1 cellular context compared by ENCODE assay signal in genomic region chr10:42637648-42638052, GRCh38.
TF ChIP-seq lines count a peak whose summit lies in the region.

No MANE protein-coding gene starts in this region.

TF ChIP-seq in K562, 482 proteins besides CTCF, POLR2A, EP300 and RAD21 (continued from another document and continues in another):
- TF ChIP-seq PPARD (CRISPR knock-in tag; IDR thresholded peaks at IDR 0.05) (no peak), ZNF354B (CRISPR knock-in tag; IDR thresholded peaks at IDR 0.05) (no peak), ZBTB9 (CRISPR knock-in tag; IDR thresholded peaks at IDR 0.05) (0 out of 2 replicates have a peak, but pooled peaks have one; percentile 32), WHSC1 (IDR thresholded peaks at IDR 0.05; ENCODE audit: low read length) (no peak), ASH1L (IDR thresholded peaks at IDR 0.05; ENCODE audit: borderline replicate concordance, low read depth, partially characterized antibody) (peak; percentile 33), CHD4 (IDR thresholded peaks at IDR 0.05; ENCODE audit: insufficient read depth, insufficient replicate concordance, low read depth, low read length, poor library complexity, severe bottlenecking) (no peak), CREB3 (tag; conservative IDR thresholded peaks at IDR 0.05; ENCODE audit: low read depth) (peak; percentile 75; the same call in 1 of the 2 replicates), BACH1 (tag; IDR thresholded peaks at IDR 0.05) (no peak), LARP7 (IDR thresholded peaks at IDR 0.05) (0 out of 2 replicates have a peak, but pooled peaks have one; percentile 9), ARID4B (CRISPR knock-in tag; IDR thresholded peaks at IDR 0.05) (no peak), KHSRP (IDR thresholded peaks at IDR 0.05) (no peak), CHCHD3 (CRISPR knock-in tag; IDR thresholded peaks at IDR 0.05) (no peak), SAFB (IDR thresholded peaks at IDR 0.05; ENCODE audit: borderline replicate concordance, low read depth, low read length) (no peak), HIVEP1 (CRISPR knock-in tag; IDR thresholded peaks at IDR 0.05) (no peak), BRD9 (IDR thresholded peaks at IDR 0.05; ENCODE audit: low read depth, partially characterized antibody) (peak; percentile 58), SMARCC2 (IDR thresholded peaks at IDR 0.05; ENCODE audit: low read depth) (no peak), STAT5A (IDR thresholded peaks at IDR 0.05; ENCODE audit: borderline replicate concordance, low read length) (no peak), MTA3 (IDR thresholded peaks at IDR 0.05; ENCODE audit: borderline replicate concordance) (no peak), E4F1 (CRISPR knock-in tag; IDR thresholded peaks at IDR 0.05; ENCODE audit: borderline replicate concordance) (no peak), HDAC8 (tag; IDR thresholded peaks at IDR 0.05) (no peak), ZNF785 (CRISPR knock-in tag; IDR thresholded peaks at IDR 0.05) (no peak), TEAD2 (tag; IDR thresholded peaks at IDR 0.05) (no peak), ZBTB1 (CRISPR knock-in tag; IDR thresholded peaks at IDR 0.05; ENCODE audit: borderline replicate concordance, low read depth) (0 out of 2 replicates have a peak, but pooled peaks have one; percentile 7), CEBPB (tag; IDR thresholded peaks at IDR 0.05) (peak; percentile 64; the same call in 1 of the 2 replicates), VEZF1 (CRISPR knock-in tag; IDR thresholded peaks at IDR 0.05) (no peak)
- TF ChIP-seq, protein P1, sequence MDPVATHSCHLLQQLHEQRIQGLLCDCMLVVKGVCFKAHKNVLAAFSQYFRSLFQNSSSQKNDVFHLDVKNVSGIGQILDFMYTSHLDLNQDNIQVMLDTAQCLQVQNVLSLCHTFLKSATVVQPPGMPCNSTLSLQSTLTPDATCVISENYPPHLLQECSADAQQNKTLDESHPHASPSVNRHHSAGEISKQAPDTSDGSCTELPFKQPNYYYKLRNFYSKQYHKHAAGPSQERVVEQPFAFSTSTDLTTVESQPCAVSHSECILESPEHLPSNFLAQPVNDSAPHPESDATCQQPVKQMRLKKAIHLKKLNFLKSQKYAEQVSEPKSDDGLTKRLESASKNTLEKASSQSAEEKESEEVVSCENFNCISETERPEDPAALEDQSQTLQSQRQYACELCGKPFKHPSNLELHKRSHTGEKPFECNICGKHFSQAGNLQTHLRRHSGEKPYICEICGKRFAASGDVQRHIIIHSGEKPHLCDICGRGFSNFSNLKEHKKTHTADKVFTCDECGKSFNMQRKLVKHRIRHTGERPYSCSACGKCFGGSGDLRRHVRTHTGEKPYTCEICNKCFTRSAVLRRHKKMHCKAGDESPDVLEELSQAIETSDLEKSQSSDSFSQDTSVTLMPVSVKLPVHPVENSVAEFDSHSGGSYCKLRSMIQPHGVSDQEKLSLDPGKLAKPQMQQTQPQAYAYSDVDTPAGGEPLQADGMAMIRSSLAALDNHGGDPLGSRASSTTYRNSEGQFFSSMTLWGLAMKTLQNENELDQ (CRISPR knock-in tag; IDR thresholded peaks at IDR 0.05; ENCODE audit: borderline replicate concordance), result 0 out of 2 replicates have a peak, but pooled peaks have one; percentile 61
- TF ChIP-seq, protein P2, sequence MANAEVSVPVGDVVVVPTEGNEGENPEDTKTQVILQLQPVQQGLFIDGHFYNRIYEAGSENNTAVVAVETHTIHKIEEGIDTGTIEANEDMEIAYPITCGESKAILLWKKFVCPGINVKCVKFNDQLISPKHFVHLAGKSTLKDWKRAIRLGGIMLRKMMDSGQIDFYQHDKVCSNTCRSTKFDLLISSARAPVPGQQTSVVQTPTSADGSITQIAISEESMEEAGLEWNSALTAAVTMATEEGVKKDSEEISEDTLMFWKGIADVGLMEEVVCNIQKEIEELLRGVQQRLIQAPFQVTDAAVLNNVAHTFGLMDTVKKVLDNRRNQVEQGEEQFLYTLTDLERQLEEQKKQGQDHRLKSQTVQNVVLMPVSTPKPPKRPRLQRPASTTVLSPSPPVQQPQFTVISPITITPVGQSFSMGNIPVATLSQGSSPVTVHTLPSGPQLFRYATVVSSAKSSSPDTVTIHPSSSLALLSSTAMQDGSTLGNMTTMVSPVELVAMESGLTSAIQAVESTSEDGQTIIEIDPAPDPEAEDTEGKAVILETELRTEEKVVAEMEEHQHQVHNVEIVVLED (CRISPR knock-in tag; IDR thresholded peaks at IDR 0.05), result no peak
- TF ChIP-seq, protein P3, sequence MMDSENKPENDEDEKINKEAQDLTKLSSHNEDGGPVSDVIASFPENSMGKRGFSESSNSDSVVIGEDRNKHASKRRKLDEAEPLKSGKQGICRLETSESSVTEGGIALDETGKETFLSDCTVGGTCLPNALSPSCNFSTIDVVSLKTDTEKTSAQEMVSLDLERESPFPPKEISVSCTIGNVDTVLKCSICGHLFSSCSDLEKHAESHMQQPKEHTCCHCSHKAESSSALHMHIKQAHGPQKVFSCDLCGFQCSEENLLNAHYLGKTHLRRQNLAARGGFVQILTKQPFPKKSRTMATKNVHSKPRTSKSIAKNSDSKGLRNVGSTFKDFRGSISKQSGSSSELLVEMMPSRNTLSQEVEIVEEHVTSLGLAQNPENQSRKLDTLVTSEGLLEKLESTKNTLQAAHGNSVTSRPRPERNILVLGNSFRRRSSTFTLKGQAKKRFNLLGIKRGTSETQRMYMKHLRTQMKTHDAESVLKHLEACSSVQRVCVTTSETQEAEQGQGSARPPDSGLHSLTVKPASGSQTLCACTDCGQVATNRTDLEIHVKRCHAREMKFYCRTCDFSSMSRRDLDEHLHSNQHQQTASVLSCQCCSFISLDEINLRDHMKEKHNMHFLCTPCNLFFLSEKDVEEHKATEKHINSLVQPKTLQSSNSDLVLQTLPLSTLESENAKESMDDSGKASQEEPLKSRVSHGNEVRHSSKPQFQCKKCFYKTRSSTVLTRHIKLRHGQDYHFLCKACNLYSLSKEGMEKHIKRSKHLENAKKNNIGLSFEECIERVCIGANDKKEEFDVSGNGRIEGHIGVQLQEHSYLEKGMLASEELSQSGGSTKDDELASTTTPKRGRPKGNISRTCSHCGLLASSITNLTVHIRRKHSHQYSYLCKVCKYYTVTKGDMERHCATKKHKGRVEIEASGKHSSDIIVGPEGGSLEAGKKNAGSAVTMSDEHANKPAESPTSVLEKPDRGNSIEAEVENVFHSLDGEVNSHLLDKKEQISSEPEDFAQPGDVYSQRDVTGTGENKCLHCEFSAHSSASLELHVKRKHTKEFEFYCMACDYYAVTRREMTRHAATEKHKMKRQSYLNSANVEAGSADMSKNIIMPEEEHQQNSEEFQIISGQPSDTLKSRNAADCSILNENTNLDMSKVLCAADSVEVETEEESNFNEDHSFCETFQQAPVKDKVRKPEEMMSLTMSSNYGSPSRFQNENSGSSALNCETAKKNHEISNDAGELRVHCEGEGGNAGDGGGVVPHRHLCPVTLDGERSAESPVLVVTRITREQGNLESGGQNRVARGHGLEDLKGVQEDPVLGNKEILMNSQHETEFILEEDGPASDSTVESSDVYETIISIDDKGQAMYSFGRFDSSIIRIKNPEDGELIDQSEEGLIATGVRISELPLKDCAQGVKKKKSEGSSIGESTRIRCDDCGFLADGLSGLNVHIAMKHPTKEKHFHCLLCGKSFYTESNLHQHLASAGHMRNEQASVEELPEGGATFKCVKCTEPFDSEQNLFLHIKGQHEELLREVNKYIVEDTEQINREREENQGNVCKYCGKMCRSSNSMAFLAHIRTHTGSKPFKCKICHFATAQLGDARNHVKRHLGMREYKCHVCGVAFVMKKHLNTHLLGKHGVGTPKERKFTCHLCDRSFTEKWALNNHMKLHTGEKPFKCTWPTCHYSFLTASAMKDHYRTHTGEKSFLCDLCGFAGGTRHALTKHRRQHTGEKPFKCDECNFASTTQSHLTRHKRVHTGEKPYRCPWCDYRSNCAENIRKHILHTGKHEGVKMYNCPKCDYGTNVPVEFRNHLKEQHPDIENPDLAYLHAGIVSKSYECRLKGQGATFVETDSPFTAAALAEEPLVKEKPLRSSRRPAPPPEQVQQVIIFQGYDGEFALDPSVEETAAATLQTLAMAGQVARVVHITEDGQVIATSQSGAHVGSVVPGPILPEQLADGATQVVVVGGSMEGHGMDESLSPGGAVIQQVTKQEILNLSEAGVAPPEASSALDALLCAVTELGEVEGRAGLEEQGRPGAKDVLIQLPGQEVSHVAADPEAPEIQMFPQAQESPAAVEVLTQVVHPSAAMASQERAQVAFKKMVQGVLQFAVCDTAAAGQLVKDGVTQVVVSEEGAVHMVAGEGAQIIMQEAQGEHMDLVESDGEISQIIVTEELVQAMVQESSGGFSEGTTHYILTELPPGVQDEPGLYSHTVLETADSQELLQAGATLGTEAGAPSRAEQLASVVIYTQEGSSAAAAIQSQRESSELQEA (IDR thresholded peaks at IDR 0.05; ENCODE audit: low read depth), result 0 out of 2 replicates have a peak, but pooled peaks have one; percentile 24
- TF ChIP-seq, protein P4, sequence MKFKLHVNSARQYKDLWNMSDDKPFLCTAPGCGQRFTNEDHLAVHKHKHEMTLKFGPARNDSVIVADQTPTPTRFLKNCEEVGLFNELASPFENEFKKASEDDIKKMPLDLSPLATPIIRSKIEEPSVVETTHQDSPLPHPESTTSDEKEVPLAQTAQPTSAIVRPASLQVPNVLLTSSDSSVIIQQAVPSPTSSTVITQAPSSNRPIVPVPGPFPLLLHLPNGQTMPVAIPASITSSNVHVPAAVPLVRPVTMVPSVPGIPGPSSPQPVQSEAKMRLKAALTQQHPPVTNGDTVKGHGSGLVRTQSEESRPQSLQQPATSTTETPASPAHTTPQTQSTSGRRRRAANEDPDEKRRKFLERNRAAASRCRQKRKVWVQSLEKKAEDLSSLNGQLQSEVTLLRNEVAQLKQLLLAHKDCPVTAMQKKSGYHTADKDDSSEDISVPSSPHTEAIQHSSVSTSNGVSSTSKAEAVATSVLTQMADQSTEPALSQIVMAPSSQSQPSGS (CRISPR knock-in tag; IDR thresholded peaks at IDR 0.05), result no peak
